8 cellular contexts compared by ENCODE assay signal in the genomic region with DNA sequence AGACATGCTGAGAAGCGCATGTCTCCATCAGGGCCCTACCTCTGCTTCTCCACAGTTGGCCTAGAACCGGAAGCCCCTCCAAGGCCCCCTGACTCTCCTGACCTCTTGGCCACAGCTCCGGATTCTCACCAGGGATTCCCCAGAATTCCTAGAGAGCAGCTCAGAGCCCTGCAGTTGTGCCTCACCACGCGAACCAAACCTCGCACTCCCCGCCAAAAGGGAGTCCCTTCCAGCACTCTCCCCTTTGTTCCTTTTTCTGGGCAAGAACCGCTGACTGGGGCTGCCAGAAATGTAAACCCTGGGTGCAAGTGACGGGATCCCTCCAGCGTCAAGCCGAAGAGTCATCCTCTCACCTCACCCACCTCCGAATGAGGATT. TPM values are rescaled to one million over a fixed set of nuclear protein-coding genes. Genes with fewer than 3 reads are reported as not detected.
DNase-seq lines count a peak whose midpoint lies in the region; ATAC-seq and TF ChIP-seq lines count a peak whose summit lies in the region.

No MANE protein-coding gene starts in this region.

- H3K4me2 ChIP-seq in Karpas-422 (ENCODE audit: low read depth, low read length, poor library complexity, severe bottlenecking): peak overlapping the region; percentile 71
- peak overlapping the region; percentile 96 for H3K4me2 ChIP-seq in neuronal stem cell (ENCODE audit: insufficient read depth, low read length, poor library complexity, severe bottlenecking)

- H4K8ac ChIP-seq in neuronal stem cell (ENCODE audit: low read depth, low read length): no peak overlapping the region

- TF ChIP-seq CTCF in CD14-positive monocyte (IDR thresholded peaks at IDR 0.05): no peak
- no peak for TF ChIP-seq CTCF in esophagus squamous epithelium (IDR thresholded peaks at IDR 0.05)

- 28 to 33% methylated on average over 8 to 10 of the region's 12 CpGs for WGBS in esophagus squamous epithelium, 2 donors
- no CpG with 5 or more reads among the region's 12 CpGs for WGBS in neuronal stem cell (ENCODE audit: extremely low coverage in 2 of 2, insufficient read length in 2 of 2, insufficient replicate concordance in 1 of 2), 2 donors

- no peak overlapping the region for H2BK5ac ChIP-seq in neuronal stem cell (ENCODE audit: low read length)

- no peaks in the 10 kb centered on the region for H3K9me2 ChIP-seq in Karpas-422 (replicated peaks; ENCODE audit: insufficient read depth, low read length)

- no peak overlapping the region for H4K91ac ChIP-seq in neuronal stem cell (ENCODE audit: low read depth, low read length, poor library complexity)

- H3K79me1 ChIP-seq in neuronal stem cell (ENCODE audit: low read depth, low read length): no peaks in the 10 kb centered on the region

- H3K79me2 ChIP-seq in Karpas-422 (ENCODE audit: low read length): 0 out of 2 replicates have a peak, but pooled peaks cover 9% of the 10 kb centered on the region

- H3K27ac ChIP-seq in Karpas-422 (ENCODE audit: low read length) (0 out of 2 replicates have a peak overlapping the region, but pooled peaks have one; percentile 4), esophagus squamous epithelium (peak overlapping the region; percentile 46 to 83 (median 72)), neuronal stem cell (replicated peaks; ENCODE audit: low read length) (no peak overlapping the region)

- no peak overlapping the region for H2AFZ ChIP-seq in Karpas-422 (ENCODE audit: low read length)
- peak overlapping the region; percentile 91 for H2AFZ ChIP-seq in neuronal stem cell (ENCODE audit: low read length)

- no peak overlapping the region for H3K4ac ChIP-seq in neuronal stem cell (ENCODE audit: low read length)

- peaks cover 21% of the 10 kb centered on the region; the same call in 1 of the 2 replicates for H4K20me1 ChIP-seq in Karpas-422 (ENCODE audit: insufficient read depth, low read depth, low read length)

- H3K18ac ChIP-seq in neuronal stem cell (ENCODE audit: low read length): no peak overlapping the region

- H3K23ac ChIP-seq in neuronal stem cell (ENCODE audit: low read depth, low read length, poor library complexity): no peak overlapping the region

- H2BK12ac ChIP-seq in neuronal stem cell (ENCODE audit: low read length): no peak overlapping the region

- peaks cover 9% of the 10 kb centered on the region for H3K36me3 ChIP-seq in Karpas-422 (ENCODE audit: insufficient read depth, low read length)
- H3K36me3 ChIP-seq in esophagus squamous epithelium: no peaks in the 10 kb centered on the region
- H3K36me3 ChIP-seq in neuronal stem cell (replicated peaks in 1 of 2; ENCODE audit: control insufficient read depth in 2 of 2, insufficient read depth in 2 of 2, low read length in 2 of 2): no peaks in the 10 kb centered on the region

- ATAC-seq in GM21737 (IDR thresholded peaks at IDR 0.05; ENCODE audit: unreplicated experiment): no peak
- ATAC-seq in GM21619 (IDR thresholded peaks at IDR 0.05; ENCODE audit: unreplicated experiment): no peak

- no peak overlapping the region for H3K14ac ChIP-seq in neuronal stem cell (ENCODE audit: low read length)

- peaks cover 16% of the 10 kb centered on the region for H3K4me1 Mint-ChIP-seq in CD14-positive monocyte

- H3K36me3 Mint-ChIP-seq in CD14-positive monocyte: peaks cover 0 to 14% of the 10 kb centered on the region in 2 donors

- no peaks in the 10 kb centered on the region for H3K27me3 ChIP-seq in Karpas-422 (ENCODE audit: low read length)
- peaks cover 0 to 63% (median 2%) of the 10 kb centered on the region in 4 donors for H3K27me3 ChIP-seq in esophagus squamous epithelium
- H3K27me3 ChIP-seq in neuronal stem cell (ENCODE audit: control insufficient read depth in 3 of 3, insufficient read depth in 3 of 3, low read depth in 1 of 3, low read length in 3 of 3): peaks cover 0 to 2% (median 0%) of the 10 kb centered on the region in 3 experiments

- intact Hi-C loops in CD14-positive monocyte (cut with micrococcal nuclease): no loop called here
- intact Hi-C loops in esophagus squamous epithelium (cut with DNase I): no loop called here

- no peak overlapping the region for H2BK120ac ChIP-seq in neuronal stem cell (ENCODE audit: low read depth, low read length)

- H3K27ac Mint-ChIP-seq in CD14-positive monocyte: peak overlapping the region in 1 of 7 donors; percentile 50

- H3K27me3 Mint-ChIP-seq in CD14-positive monocyte (ENCODE audit: low read depth in 3 of 3): peaks cover 4 to 18% (median 9%) of the 10 kb centered on the region in 3 donors

- H3K9me3 ChIP-seq in Karpas-422 (ENCODE audit: low read length) (no peaks in the 10 kb centered on the region), esophagus squamous epithelium (no peaks in the 10 kb centered on the region), neuronal stem cell (replicated peaks in 1 of 2; ENCODE audit: control insufficient read depth in 2 of 2, insufficient read depth in 1 of 2, low read depth in 1 of 2, low read length in 2 of 2) (no peaks in the 10 kb centered on the region)

- H3K9ac ChIP-seq in Karpas-422 (ENCODE audit: low read length) (peak overlapping the region; percentile 47), neuronal stem cell (ENCODE audit: low read depth, low read length, poor library complexity) (no peak overlapping the region)

- H3K4me1 ChIP-seq in Karpas-422 (ENCODE audit: low read length) (peaks cover 50% of the 10 kb centered on the region), esophagus squamous epithelium (peaks cover 0 to 16% (median 7%) of the 10 kb centered on the region in 3 donors), neuronal stem cell (ENCODE audit: control insufficient read depth in 2 of 2, insufficient read depth in 1 of 2, low read depth in 1 of 2, low read length in 2 of 2) (peaks cover 25 to 33% of the 10 kb centered on the region in 2 donors)

- H3K9me3 Mint-ChIP-seq in CD14-positive monocyte: peaks cover 0 to 6% (median 0%) of the 10 kb centered on the region in 7 donors

- H2BK15ac ChIP-seq in neuronal stem cell (ENCODE audit: low read length): no peak overlapping the region

- no peak for TF ChIP-seq POLR2A in esophagus squamous epithelium (IDR thresholded peaks at IDR 0.05)

- no peak overlapping the region for H2AK5ac ChIP-seq in neuronal stem cell (ENCODE audit: low read depth, low read length)

- DNase-seq in CD14-positive monocyte (ENCODE audit: low spot score) (no peak), Karpas-422 (peak; percentile 42), esophagus squamous epithelium (lab: John Stamatoyannopoulos, UW) (no peak), neuronal stem cell (ENCODE audit: low spot score) (no peak), inferior parietal cortex (ENCODE audit: extremely low spot score) (no peak), D341Med (ENCODE audit: low spot score) (no peak)

- H3K4me3 ChIP-seq in Karpas-422 (ENCODE audit: low read length) (peak overlapping the region; percentile 61), esophagus squamous epithelium (peak overlapping the region in 3 of 4 donors; percentile 41 to 65 (median 58)), neuronal stem cell (ENCODE audit: low read length in 2 of 2) (peak overlapping the region in 1 of 2 donors; percentile 48)

- peak overlapping the region; percentile 87 to 92 for H3K4me3 Mint-ChIP-seq in CD14-positive monocyte

RNA-seq across cellular contexts. Expression of a gene that starts 36.7 kb away (rescaled TPM):
- under 1 TPM; 0.17 to 0.49 TPM for polyA plus RNA-seq in CD14-positive monocyte
- total RNA-seq in Karpas-422 (2014; rRNA removed; shearing (Covaris generic); ENCODE audit: low replicate concordance): 84.6 and 99.7 TPM in 2 replicates
- 1 to 10 TPM; 1.2 to 9.7 (median 3.8) TPM for total RNA-seq in esophagus squamous epithelium
- polyA plus RNA-seq in neuronal stem cell (2013, experiment 1 of 2): 4.0 TPM
- polyA plus RNA-seq in neuronal stem cell (2013, experiment 2 of 2): 3.9 TPM
